10 cellular contexts compared by ENCODE assay signal in the genomic region with DNA sequence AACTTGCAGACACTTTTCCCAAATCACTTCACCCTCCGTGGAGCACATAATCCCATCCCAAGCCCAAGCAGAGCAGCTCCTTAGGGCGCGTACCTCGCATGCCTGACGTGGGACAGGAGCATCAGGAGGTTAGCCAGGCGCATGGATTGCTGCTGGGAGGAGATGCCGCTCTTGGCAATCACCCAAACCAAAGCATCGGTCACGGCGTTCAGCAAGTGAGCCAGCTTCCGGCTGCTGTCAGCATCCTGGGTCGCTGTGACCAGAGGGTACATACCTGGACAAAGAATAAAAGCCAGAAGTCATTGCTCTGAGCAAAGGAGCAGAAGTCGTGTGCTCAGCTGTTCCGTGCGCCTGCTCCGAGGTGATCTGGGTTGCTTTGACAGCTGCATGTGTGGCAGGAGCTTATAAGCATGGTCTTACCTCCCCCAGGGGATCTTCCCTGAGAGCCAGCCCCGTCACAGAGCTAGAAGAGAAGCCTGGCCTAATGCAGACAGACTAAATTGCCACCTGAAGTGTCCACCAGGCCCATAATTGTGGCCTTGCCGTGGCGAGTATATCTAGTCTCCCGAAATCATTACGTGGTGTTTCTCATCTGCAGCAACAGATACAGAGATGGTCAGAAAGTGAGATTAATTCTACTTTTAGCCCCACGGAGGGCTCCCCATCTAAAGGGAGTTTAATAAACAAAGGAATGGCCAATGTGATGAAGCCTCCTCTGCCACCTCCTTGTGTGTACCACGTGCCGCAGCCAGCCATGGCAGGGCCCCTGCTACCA. TPM values are rescaled to one million over a fixed set of nuclear protein-coding genes. Genes with fewer than 3 reads are reported as not detected.
DNase-seq lines count a peak whose midpoint lies in the region; ATAC-seq, FAIRE-seq and TF ChIP-seq lines count a peak whose summit lies in the region.
"Had no signal": no experiment of that assay in that cellular context is flagged by ENCODE, and none has a peak within 500 bp of the region (broad histone marks: within the 10 kb centered on the region; RNA-seq: fewer than 3 reads in every experiment).

No MANE protein-coding gene starts in this region.

- no peaks in the 10 kb centered on the region for H3K27me3 ChIP-seq in neuronal stem cell (ENCODE audit: control insufficient read depth in 3 of 3, insufficient read depth in 3 of 3, low read depth in 1 of 3, low read length in 3 of 3)

- H3K4me1 Mint-ChIP-seq in natural killer cell, result peaks cover 8 to 9% of the 10 kb centered on the region in 2 donors
- peaks cover 23 to 29% of the 10 kb centered on the region in 2 donors for H3K4me1 Mint-ChIP-seq in natural killer cell treated with Interleukin-12 subunit alpha and Interleukin-12 subunit beta and Interleukin-15 and Interleukin-18, amount 100 ng/mL, for 72 hours (ENCODE audit: low read depth in 2 of 2)

- peaks cover 5 to 9% of the 10 kb centered on the region in 2 donors for H3K4me1 ChIP-seq in neuronal stem cell (ENCODE audit: control insufficient read depth in 2 of 2, insufficient read depth in 1 of 2, low read depth in 1 of 2, low read length in 2 of 2)

- H3K4me3 ChIP-seq in neuronal stem cell (ENCODE audit: low read length in 2 of 2), result no peak overlapping the region
- H3K4me3 ChIP-seq: K562 had no signal

- H4K8ac ChIP-seq in neuronal stem cell (ENCODE audit: low read depth, low read length), result no peak overlapping the region

- no peak overlapping the region for H2AK5ac ChIP-seq in neuronal stem cell (ENCODE audit: low read depth, low read length)

- no peak overlapping the region for H3K27ac ChIP-seq in neuronal stem cell (replicated peaks; ENCODE audit: low read length)

- no peaks in the 10 kb centered on the region for H3K27me3 Mint-ChIP-seq in natural killer cell (ENCODE audit: low read depth in 2 of 2)
- H3K27me3 Mint-ChIP-seq in natural killer cell treated with Interleukin-12 subunit alpha and Interleukin-12 subunit beta and Interleukin-15 and Interleukin-18, amount 100 ng/mL, for 72 hours, result no peaks in the 10 kb centered on the region

- DNase-seq in natural killer cell (no peak), NCI-H1694 (lab: John Stamatoyannopoulos, UW) (peak; percentile 60), cerebellar cortex (ENCODE audit: low spot score) (peak; percentile 46), neuronal stem cell (ENCODE audit: low spot score) (no peak), D721Med (ENCODE audit: insufficient read length, low spot score) (no peak), islet precursor cell (no peak), EL (no peak)
- DNase-seq in natural killer cell treated with Interleukin-12 subunit alpha and Interleukin-12 subunit beta and Interleukin-15 and Interleukin-18, amount 100 ng/mL, for 72 hours (ENCODE audit: low spot score), result no peak
- DNase-seq: activated T-cell treated with anti-CD3 and anti-CD28 coated beads for 4 hours had no signal

- no peak for FAIRE-seq in D721Med (lab: Jason Lieb, UNC)
- FAIRE-seq: K562 had no signal

- no peak overlapping the region for H3K14ac ChIP-seq in neuronal stem cell (ENCODE audit: low read length)

- no peak overlapping the region for H4K91ac ChIP-seq in neuronal stem cell (ENCODE audit: low read depth, low read length, poor library complexity)

- no peak overlapping the region for H2BK15ac ChIP-seq in neuronal stem cell (ENCODE audit: low read length)

- no peaks in the 10 kb centered on the region for H3K9me3 Mint-ChIP-seq in natural killer cell
- H3K9me3 Mint-ChIP-seq in natural killer cell treated with Interleukin-12 subunit alpha and Interleukin-12 subunit beta and Interleukin-15 and Interleukin-18, amount 100 ng/mL, for 72 hours, result no peaks in the 10 kb centered on the region

- H3K36me3 ChIP-seq in neuronal stem cell (replicated peaks in 1 of 2; ENCODE audit: control insufficient read depth in 2 of 2, insufficient read depth in 2 of 2, low read length in 2 of 2), result peaks cover 8 to 21% of the 10 kb centered on the region in 2 donors

- H3K4ac ChIP-seq in neuronal stem cell (ENCODE audit: low read length), result no peak overlapping the region

- no peaks in the 10 kb centered on the region for H3K79me1 ChIP-seq in neuronal stem cell (ENCODE audit: low read depth, low read length)

- H2BK12ac ChIP-seq in neuronal stem cell (ENCODE audit: low read length), result no peak overlapping the region

- no peak overlapping the region for H3K23ac ChIP-seq in neuronal stem cell (ENCODE audit: low read depth, low read length, poor library complexity)

- no CpG with 5 or more reads among the region's 24 CpGs for WGBS in neuronal stem cell (ENCODE audit: extremely low coverage in 2 of 2, insufficient read length in 2 of 2, insufficient replicate concordance in 1 of 2), 2 donors

- peak overlapping the region; percentile 39 to 69 for H3K27ac Mint-ChIP-seq in natural killer cell
- peak overlapping the region in 1 of 2 donors; percentile 71 for H3K27ac Mint-ChIP-seq in natural killer cell treated with Interleukin-12 subunit alpha and Interleukin-12 subunit beta and Interleukin-15 and Interleukin-18, amount 100 ng/mL, for 72 hours

- H3K4me3 Mint-ChIP-seq in natural killer cell, result no peak overlapping the region
- no peak overlapping the region for H3K4me3 Mint-ChIP-seq in natural killer cell treated with Interleukin-12 subunit alpha and Interleukin-12 subunit beta and Interleukin-15 and Interleukin-18, amount 100 ng/mL, for 72 hours

- H3K36me3 Mint-ChIP-seq in natural killer cell, result no peaks in the 10 kb centered on the region
- H3K36me3 Mint-ChIP-seq in natural killer cell treated with Interleukin-12 subunit alpha and Interleukin-12 subunit beta and Interleukin-15 and Interleukin-18, amount 100 ng/mL, for 72 hours, result no peaks in the 10 kb centered on the region

- H3K18ac ChIP-seq in neuronal stem cell (ENCODE audit: low read length), result no peak overlapping the region

- no peak for TF ChIP-seq CTCF in natural killer cell (IDR thresholded peaks at IDR 0.05)
- TF ChIP-seq CTCF in D721Med (IDR thresholded peaks at IDR 0.05; ENCODE audit: insufficient read depth, missing control alignments), result no peak

- no peak overlapping the region for H2BK5ac ChIP-seq in neuronal stem cell (ENCODE audit: low read length)

- no peak overlapping the region for H3K4me2 ChIP-seq in neuronal stem cell (ENCODE audit: insufficient read depth, low read length, poor library complexity, severe bottlenecking)

- no peak overlapping the region for H2AFZ ChIP-seq in neuronal stem cell (ENCODE audit: low read length)

- intact Hi-C loops in natural killer cell (cut with micrococcal nuclease), result no loop called here

- no peak overlapping the region for H3K9ac ChIP-seq in neuronal stem cell (ENCODE audit: low read depth, low read length, poor library complexity)

- H3K9me3 ChIP-seq in neuronal stem cell (replicated peaks in 1 of 2; ENCODE audit: control insufficient read depth in 2 of 2, insufficient read depth in 1 of 2, low read depth in 1 of 2, low read length in 2 of 2), result no peaks in the 10 kb centered on the region

- ATAC-seq in natural killer cell, result peak in 1 of 3 donors; percentile 16
- ATAC-seq in natural killer cell treated with Interleukin-12 subunit alpha and Interleukin-12 subunit beta and Interleukin-15 and Interleukin-18, amount 100 ng/mL, for 72 hours, result no peak
- ATAC-seq: K562 had no signal

- no peak overlapping the region for H2BK120ac ChIP-seq in neuronal stem cell (ENCODE audit: low read depth, low read length)

RNA-seq across cellular contexts. Expression of a gene that starts 59.1 kb away (rescaled TPM):
- total RNA-seq in natural killer cell, result under 1 TPM in 1 of 3 donors, not detected in 2; 0.53 TPM
- under 1 TPM in 1 of 2 donors, not detected in 1; 0.64 TPM for total RNA-seq in natural killer cell treated with Interleukin-12 subunit alpha and Interleukin-12 subunit beta and Interleukin-15 and Interleukin-18, amount 100 ng/mL, for 72 hours
- 0.08 TPM for polyA plus RNA-seq in neuronal stem cell (2013, experiment 1 of 2)
- polyA plus RNA-seq in neuronal stem cell (2013, experiment 2 of 2), result 0.15 TPM

Comparison
In these comparisons a context has a peak if more than half of its experiments do, and no peak if none do; other contexts are left out.
1. DNase-seq: peak in NCI-H1694 (single experiment) and cerebellar cortex (single experiment); none in natural killer cell (single experiment), natural killer cell treated with Interleukin-12 subunit alpha and Interleukin-12 subunit beta and Interleukin-15 and Interleukin-18, amount 100 ng/mL, for 72 hours (single experiment), neuronal stem cell (single experiment), D721Med (single experiment), islet precursor cell (single experiment) and EL (single experiment).